In genomic region chr1:238608139-238608538, GRCh38 we compare ENCODE assay signal across 20 cellular contexts.
"Had no signal": no experiment of that assay in that cellular context is flagged by ENCODE, and none has a peak within 500 bp of the region (broad histone marks: within the 10 kb centered on the region; RNA-seq: fewer than 3 reads in every experiment).

No MANE protein-coding gene starts in this region.

- H3K4me3 ChIP-seq: coronary artery, gastroesophageal sphincter, transverse colon, uterus had no signal

- H3K27me3 ChIP-seq: gastroesophageal sphincter, transverse colon, uterus had no signal

- H3K4me1 ChIP-seq: gastroesophageal sphincter, transverse colon, uterus had no signal

- H3K27ac ChIP-seq: coronary artery, gastroesophageal sphincter, transverse colon, uterus had no signal

- ATAC-seq: activated CD8-positive, alpha-beta T cell treated with anti-CD3 and anti-CD28 coated beads, Interleukin-2, amount 10 ng/mL, durations not matched to agents 7 days and 5 days; activated naive CD8-positive, alpha-beta T cell treated with anti-CD3 and anti-CD28 coated beads, Interleukin-2, amount 50 U/mL, for 24 hours; gastroesophageal sphincter; left ventricle myocardium superior; natural killer cell had no signal

- DNase-seq: activated CD4-positive, alpha-beta T cell treated with anti-CD3 and anti-CD28 coated beads for 1 hour; activated CD4-positive, alpha-beta T cell treated with anti-CD3 and anti-CD28 coated beads, Interleukin-2, amount 50 U/mL, for 1 hour; activated CD8-positive, alpha-beta T cell treated with anti-CD3 and anti-CD28 coated beads, Interleukin-2, amount 10 ng/mL, durations not matched to agents 7 days and 5 days; activated gamma-delta T cell; activated naive CD4-positive, alpha-beta T cell treated with anti-CD3 and anti-CD28 coated beads, Interleukin-2, amount 50 U/mL, for 16 hours; activated naive CD8-positive, alpha-beta T cell treated with anti-CD3 and anti-CD28 coated beads, Interleukin-2, amount 50 U/mL, for 24 hours; cerebellar nuclear complex; head of caudate nucleus; hypothalamus; left ventricle myocardium superior; midbrain; natural killer cell; retina; stimulated activated CD4-positive, alpha-beta T cell treated with anti-CD3 and anti-CD28 coated beads, Interleukin-2, amount 100 ng/mL, for 48 hours; stimulated activated CD8-positive, alpha-beta memory T cell treated with anti-CD3 and anti-CD28 coated beads, Interleukin-4, amount 100 ng/mL, for 48 hours; stimulated activated naive B cell treated with anti-CD40 and anti-IgM and Interleukin-4, amounts not matched to agents 10 μg/mL and 1 μg/mL and 100 μg/mL, for 72 hours; transverse colon; uterus had no signal

- H3K9me3 ChIP-seq: gastroesophageal sphincter, transverse colon, uterus had no signal

- H3K36me3 ChIP-seq: gastroesophageal sphincter, transverse colon, uterus had no signal
